ENCODE assay signal across 2 cellular contexts in the genomic region with DNA sequence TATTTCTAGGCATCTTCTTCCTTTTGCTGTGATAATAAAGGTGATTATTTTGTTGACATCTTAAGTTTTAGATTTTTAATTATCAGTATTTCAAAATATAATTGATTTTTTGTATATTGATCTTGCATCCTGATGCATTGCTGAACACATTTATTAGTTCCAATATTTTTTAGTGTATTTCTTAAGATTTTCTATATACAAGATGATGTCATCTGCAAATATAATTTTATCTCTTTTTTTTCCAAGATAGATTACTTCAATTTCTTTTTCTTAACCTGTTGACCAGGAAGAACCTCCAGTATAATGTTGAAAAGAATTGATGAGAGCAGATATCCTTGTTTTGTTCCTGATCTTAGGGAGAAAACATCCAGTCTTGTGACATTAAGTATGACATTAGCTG.
A peak's percentile ranks its signal among the peaks of the same experiment; 100 is the strongest.
TF ChIP-seq lines count a peak whose summit lies in the region.

No MANE protein-coding gene starts in this region.

TF ChIP-seq in HepG2, 621 proteins besides CTCF, POLR2A, EP300 and RAD21:
- TF ChIP-seq ATF7 (IDR thresholded peaks at IDR 0.05) = peak; percentile 74
- no peak for TF ChIP-seq ATF7 (CRISPR knock-in tag; IDR thresholded peaks at IDR 0.05)
- no peak for TF ChIP-seq ZNF883 (CRISPR knock-in tag; IDR thresholded peaks at IDR 0.05; ENCODE audit: not compliant biosample characterization)
TF ChIP-seq in HepG2: peak in this region for 1.

TF ChIP-seq in endothelial cell of umbilical vein, 7 proteins besides CTCF, POLR2A, EP300 and RAD21:
- TF ChIP-seq, protein P1, sequence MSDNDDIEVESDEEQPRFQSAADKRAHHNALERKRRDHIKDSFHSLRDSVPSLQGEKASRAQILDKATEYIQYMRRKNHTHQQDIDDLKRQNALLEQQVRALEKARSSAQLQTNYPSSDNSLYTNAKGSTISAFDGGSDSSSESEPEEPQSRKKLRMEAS (IDR thresholded peaks at IDR 0.05; ENCODE audit: insufficient read depth, insufficient read length) = no peak
- TF ChIP-seq JUN (IDR thresholded peaks at IDR 0.05; ENCODE audit: borderline replicate concordance, insufficient read depth, insufficient read length, low read depth) = no peak
- TF ChIP-seq GATA2 (IDR thresholded peaks at IDR 0.05; ENCODE audit: insufficient read depth, insufficient read length, low read depth, low read length) = no peak
- TF ChIP-seq POLR2AphosphoS5 (IDR thresholded peaks at IDR 0.05; ENCODE audit: insufficient read depth, low read depth, low read length) = no peak
- no peak for TF ChIP-seq FOS (IDR thresholded peaks at IDR 0.05; ENCODE audit: borderline replicate concordance, insufficient read depth, low read length)
- no peak for TF ChIP-seq MYC (IDR thresholded peaks at IDR 0.05; ENCODE audit: low read depth, low read length)
- TF ChIP-seq EZH2 (IDR thresholded peaks at IDR 0.05; ENCODE audit: borderline replicate concordance, low read depth, low read length, severe bottlenecking) = no peak
